8 cellular contexts compared by ENCODE assay signal in genomic region chr6:43455034-43455747, GRCh38. TPM values are rescaled to one million over a fixed set of nuclear protein-coding genes. Genes with fewer than 3 reads are reported as not detected.
DNase-seq lines count a peak whose midpoint lies in the region; ATAC-seq, FAIRE-seq and TF ChIP-seq lines count a peak whose summit lies in the region.

DLK2 (minus strand) TSS chr6:43455548; CDS start chr6:43454825, 723 bp downstream.

- no peak for FAIRE-seq in urothelium cell line (lab: Jason Lieb, UNC)

- 0 out of 2 replicates have a peak within 1 kb of the TSS, but pooled peaks have one; percentile 3 for H3K14ac ChIP-seq in IMR-90 (replicated peaks; ENCODE audit: low read depth, low read length)

- TF ChIP-seq CTCF in IMR-90 (conservative IDR thresholded peaks at IDR 0.05; ENCODE audit: low read depth, low read length) (no peak), epithelial cell of proximal tubule (conservative IDR thresholded peaks at IDR 0.05; ENCODE audit: low read depth, low read length) (no peak), nephron (IDR thresholded peaks at IDR 0.05; ENCODE audit: unreplicated experiment in 3 of 3) (no peak)

- H3K36me3 ChIP-seq in IMR-90 (ENCODE audit: control insufficient read depth, insufficient read depth, low read length): peaks cover 17% of the 10 kb centered on the region

- H2AFZ ChIP-seq in IMR-90 (replicated peaks; ENCODE audit: low read length, poor library complexity): peak within 1 kb of the TSS; percentile 94

- peak; percentile 33 for DNase-seq in EL
- no peak for DNase-seq in IMR-90
- DNase-seq in activated CD8-positive, alpha-beta T cell treated with anti-CD3 and anti-CD28 coated beads, Interleukin-2, amount 10 ng/mL, durations not matched to agents 7 days and 5 days: no peak
- DNase-seq in epithelial cell of proximal tubule (ENCODE audit: low read depth): no peak
- peak; percentile 30 for DNase-seq in urothelium cell line (ENCODE audit: low spot score)

- peak within 1 kb of the TSS; percentile 12 for H3K27ac Mint-ChIP-seq in activated CD8-positive, alpha-beta T cell treated with anti-CD3 and anti-CD28 coated beads, Interleukin-2, amount 10 ng/mL, durations not matched to agents 7 days and 5 days
- H3K27ac Mint-ChIP-seq in nephron: no peak within 1 kb of the TSS

- dilution Hi-C loops in IMR-90 (cut with HindIII; ENCODE audit: low sequenced_read_pairs, unreplicated experiment): no loop called here

- H3K9me3 ChIP-seq in IMR-90 (ENCODE audit: control insufficient read depth, insufficient read depth, low read length): no peaks in the 10 kb centered on the region; the same call in 1 of the 2 replicates

- TF ChIP-seq POLR2A in IMR-90 (IDR thresholded peaks at IDR 0.05; ENCODE audit: low read depth, low read length): no peak

- ATAC-seq in IMR-90 (ENCODE audit: low read depth) (peak; percentile 31), HG03196 (IDR thresholded peaks at IDR 0.05; ENCODE audit: unreplicated experiment) (no peak), HG03442 (IDR thresholded peaks at IDR 0.05; ENCODE audit: unreplicated experiment) (no peak)
- peak; percentile 67 for ATAC-seq in activated CD8-positive, alpha-beta T cell treated with anti-CD3 and anti-CD28 coated beads, Interleukin-2, amount 10 ng/mL, durations not matched to agents 7 days and 5 days

- H4K5ac ChIP-seq in IMR-90 (ENCODE audit: low read depth, low read length): no peak within 1 kb of the TSS

- no peak within 1 kb of the TSS for H4K91ac ChIP-seq in IMR-90 (ENCODE audit: insufficient read depth, low read depth, low read length)

- no peak within 1 kb of the TSS for H2BK15ac ChIP-seq in IMR-90 (ENCODE audit: low read depth, low read length)

- H2BK120ac ChIP-seq in IMR-90 (ENCODE audit: low read depth, low read length): no peak within 1 kb of the TSS

- H3K4me3 Mint-ChIP-seq in activated CD8-positive, alpha-beta T cell treated with anti-CD3 and anti-CD28 coated beads, Interleukin-2, amount 10 ng/mL, durations not matched to agents 7 days and 5 days: peak within 1 kb of the TSS; percentile 72
- H3K4me3 Mint-ChIP-seq in nephron: peak within 1 kb of the TSS; percentile 84 to 87 (median 85)

- no peak within 1 kb of the TSS for H3K56ac ChIP-seq in IMR-90 (ENCODE audit: extremely low read depth, insufficient read depth, low read length)

- no peak for TF ChIP-seq RAD21 in IMR-90 (IDR thresholded peaks at IDR 0.05; ENCODE audit: low read length)

- no peak within 1 kb of the TSS for H2BK5ac ChIP-seq in IMR-90 (ENCODE audit: low read depth, low read length, poor library complexity, severe bottlenecking)

- peaks cover 16% of the 10 kb centered on the region for H3K36me3 Mint-ChIP-seq in activated CD8-positive, alpha-beta T cell treated with anti-CD3 and anti-CD28 coated beads, Interleukin-2, amount 10 ng/mL, durations not matched to agents 7 days and 5 days (ENCODE audit: low read depth)
- H3K36me3 Mint-ChIP-seq in nephron (ENCODE audit: low read depth): peaks cover 13% of the 10 kb centered on the region

- CTCF ChIA-PET in IMR-90 (lab: Yijun Ruan, JAX): no interaction called here
- CTCF ChIA-PET in activated CD8-positive, alpha-beta T cell treated with anti-CD3 and anti-CD28 coated beads, Interleukin-2, amount 10 ng/mL, durations not matched to agents 7 days and 5 days (lab: Charles Lee): interaction anchor here (0.7 to 2.5 kb wide), 5 partner anchors 21 to 187 kb away, joined by 3 to 14 read pairs (median 3); no protein-coding TSS in a partner anchor

- no peaks in the 10 kb centered on the region for H3K9me1 ChIP-seq in IMR-90 (ENCODE audit: insufficient read depth, low read length)

- no peaks in the 10 kb centered on the region for H3K9me3 Mint-ChIP-seq in activated CD8-positive, alpha-beta T cell treated with anti-CD3 and anti-CD28 coated beads, Interleukin-2, amount 10 ng/mL, durations not matched to agents 7 days and 5 days (ENCODE audit: insufficient read depth)
- no peaks in the 10 kb centered on the region for H3K9me3 Mint-ChIP-seq in nephron

- H3K4me2 ChIP-seq in IMR-90 (ENCODE audit: low read depth, low read length): peak within 1 kb of the TSS; percentile 91

- BruUV-seq in IMR-90 (replicated peaks; lab: Mats Ljungman, UMichigan): no TSS peak

- 0 out of 2 replicates have a peak within 1 kb of the TSS, but pooled peaks have one; percentile 52 for H2AK5ac ChIP-seq in IMR-90 (ENCODE audit: low read depth, low read length)

- H3K79me1 ChIP-seq in IMR-90 (ENCODE audit: low read depth in 1 of 2, low read length in 2 of 2): no peaks in the 10 kb centered on the region

- 0% methylated on average over 5 of the region's 91 CpGs; no CpG with 5 or more reads in 1 of the 2 experiments for WGBS in IMR-90 (ENCODE audit: extremely low coverage in 2 of 2, insufficient read length in 1 of 2), 2 experiments

- peak within 1 kb of the TSS; percentile 64; the same call in 1 of the 2 replicates for H3K9ac ChIP-seq in IMR-90 (ENCODE audit: low read depth, low read length)

- no peaks in the 10 kb centered on the region; the same call in 1 of the 2 replicates for H4K20me1 ChIP-seq in IMR-90 (ENCODE audit: insufficient read depth, low read length)

- peaks cover 18% of the 10 kb centered on the region for H3K4me1 Mint-ChIP-seq in activated CD8-positive, alpha-beta T cell treated with anti-CD3 and anti-CD28 coated beads, Interleukin-2, amount 10 ng/mL, durations not matched to agents 7 days and 5 days (ENCODE audit: low read depth)
- H3K4me1 Mint-ChIP-seq in nephron: peaks cover 12% of the 10 kb centered on the region

- H3K4me3 ChIP-seq in IMR-90 (ENCODE audit: insufficient read depth, low read depth, low read length): peak within 1 kb of the TSS; percentile 53
- H3K4me3 ChIP-seq in epithelial cell of proximal tubule (ENCODE audit: low read depth, low read length): peak within 1 kb of the TSS; percentile 50

- peaks cover 2% of the 10 kb centered on the region; the same call in 1 of the 2 replicates for H3K4me1 ChIP-seq in IMR-90 (ENCODE audit: control insufficient read depth, insufficient read depth, low read length)

- H3K23ac ChIP-seq in IMR-90 (ENCODE audit: low read depth, low read length): peak within 1 kb of the TSS; percentile 75; the same call in 1 of the 2 replicates

- no peak within 1 kb of the TSS; the same call in 1 of the 2 replicates for H3K27ac ChIP-seq in IMR-90 (ENCODE audit: insufficient read depth, low read length)

- H3K18ac ChIP-seq in IMR-90 (ENCODE audit: low read depth, low read length): no peak within 1 kb of the TSS

- in situ Hi-C loops in IMR-90 (cut with MboI; ENCODE audit: low sequenced_read_pairs): no loop called here

- H4K8ac ChIP-seq in IMR-90 (ENCODE audit: low read depth in 2 of 2, low read length in 2 of 2): no peak within 1 kb of the TSS; a peak in 1 of 4 replicates

- H3K4ac ChIP-seq in IMR-90 (ENCODE audit: low read depth, low read length): peak within 1 kb of the TSS; percentile 11; the same call in 1 of the 2 replicates

- intact Hi-C loops in IMR-90 (cut with micrococcal nuclease): no loop called here

- H2BK20ac ChIP-seq in IMR-90 (ENCODE audit: low read depth, low read length): no peak within 1 kb of the TSS

- peaks cover 27% of the 10 kb centered on the region for H3K27me3 Mint-ChIP-seq in activated CD8-positive, alpha-beta T cell treated with anti-CD3 and anti-CD28 coated beads, Interleukin-2, amount 10 ng/mL, durations not matched to agents 7 days and 5 days (ENCODE audit: low read depth)
- H3K27me3 Mint-ChIP-seq in nephron (ENCODE audit: low read depth): peaks cover 46% of the 10 kb centered on the region

- peaks cover 17% of the 10 kb centered on the region for H3K27me3 ChIP-seq in IMR-90 (ENCODE audit: control insufficient read depth, insufficient read depth, low read length)

- POLR2A ChIA-PET in IMR-90 (lab: Charles Lee; ENCODE audit: unreplicated experiment): no interaction called here
- POLR2A ChIA-PET in activated CD8-positive, alpha-beta T cell treated with anti-CD3 and anti-CD28 coated beads, Interleukin-2, amount 10 ng/mL, durations not matched to agents 7 days and 5 days (lab: Charles Lee): no interaction called here

- peak within 1 kb of the TSS; percentile 92 for H2AK9ac ChIP-seq in IMR-90 (replicated peaks; ENCODE audit: low read depth, low read length, poor library complexity)

TF ChIP-seq in IMR-90, 13 proteins besides CTCF, POLR2A, EP300 and RAD21:
- TF ChIP-seq FOS (IDR thresholded peaks at IDR 0.05; ENCODE audit: low read depth, low read length) (no peak), MAZ (IDR thresholded peaks at IDR 0.05; ENCODE audit: borderline replicate concordance, low read depth, low read length) (no peak), RFX5 (IDR thresholded peaks at IDR 0.05; ENCODE audit: low read depth, low read length) (no peak), MXI1 (IDR thresholded peaks at IDR 0.05; ENCODE audit: borderline replicate concordance, low read depth, low read length) (no peak), CHD1 (IDR thresholded peaks at IDR 0.05; ENCODE audit: low read depth, low read length) (no peak)

RNA-seq across cellular contexts. Expression of gene DLK2, which starts in this region (rescaled TPM):
- total RNA-seq in IMR-90 (2012; rRNA removed) (0.90 and 1.1 TPM in 2 replicates), epithelial cell of proximal tubule (0.12 and 0.29 TPM in 2 replicates)
- polyA plus RNA-seq in IMR-90 (2012; rRNA removed): 2.8 and 3.0 TPM in 2 replicates
- 5.5 and 6.7 TPM in 2 replicates for polyA plus RNA-seq in IMR-90 (2012; cell fraction: cytosol; rRNA removed)
- polyA plus RNA-seq in IMR-90 (2012; cell fraction: nucleus; rRNA removed; ENCODE audit: low replicate concordance): 1.4 and 4.8 TPM in 2 replicates
- not detected for total RNA-seq in activated CD8-positive, alpha-beta T cell treated with anti-CD3 and anti-CD28 coated beads, Interleukin-2, amount 10 ng/mL, durations not matched to agents 7 days and 5 days

Comparison
In these comparisons a context has a peak if more than half of its experiments do, and no peak if none do; other contexts are left out.
1. Peak in ATAC-seq in activated CD8-positive, alpha-beta T cell treated with anti-CD3 and anti-CD28 coated beads, Interleukin-2, amount 10 ng/mL, durations not matched to agents 7 days and 5 days; RNA of the gene not detected or under 1 TPM.
2. DNase-seq: peak in EL (single experiment) and urothelium cell line (single experiment); none in IMR-90 (single experiment), activated CD8-positive, alpha-beta T cell treated with anti-CD3 and anti-CD28 coated beads, Interleukin-2, amount 10 ng/mL, durations not matched to agents 7 days and 5 days (single experiment) and epithelial cell of proximal tubule (single experiment).